In genomic region chr3:88882121-88882520, GRCh38 we compare ENCODE assay signal across 15 cellular contexts.
DNase-seq lines count a peak whose midpoint lies in the region; ATAC-seq lines count a peak whose summit lies in the region.
"Had no signal": no experiment of that assay in that cellular context is flagged by ENCODE, and none has a peak within 500 bp of the region (broad histone marks: within the 10 kb centered on the region; RNA-seq: fewer than 3 reads in every experiment).

No MANE protein-coding gene starts in this region.

- DNase-seq in COLO829 (ENCODE audit: low spot score) (no peak), COLO668 (lab: John Stamatoyannopoulos, UW; ENCODE audit: unreplicated experiment) (no peak), G401 (ENCODE audit: low spot score) (no peak), caudate nucleus (lab: John Stamatoyannopoulos, UW) (no peak)
- DNase-seq: activated T-cell treated with anti-CD3 and anti-CD28 coated beads, Interleukin-2, amount 50 U/mL, for 4 hours; amniotic stem cell; mesendoderm; NCI-H1436 treated with DMSO at 0.1 percent for 48 hours; NCI-H526; testis had no signal

- H3K27ac ChIP-seq in caudate nucleus (ENCODE audit: low read depth, low read length) = no peak overlapping the region
- H3K27ac ChIP-seq: C4-2B, testis had no signal

- in situ Hi-C loops in G401 (cut with HindIII; ENCODE audit: low sequenced_read_pairs) = no loop called here

- peak; percentile 97 for ATAC-seq in GM19463 (IDR thresholded peaks at IDR 0.05; ENCODE audit: unreplicated experiment)
- ATAC-seq in HG02840 (IDR thresholded peaks at IDR 0.05; ENCODE audit: low FRiP score, unreplicated experiment) = peak; percentile 88
- peak; percentile 98 for ATAC-seq in HG03432 (IDR thresholded peaks at IDR 0.05; ENCODE audit: unreplicated experiment)
- ATAC-seq: activated T-cell treated with anti-CD3 and anti-CD28 coated beads, Interleukin-2, amount 50 U/mL, for 4 hours; K562 had no signal
